In the genomic region with DNA sequence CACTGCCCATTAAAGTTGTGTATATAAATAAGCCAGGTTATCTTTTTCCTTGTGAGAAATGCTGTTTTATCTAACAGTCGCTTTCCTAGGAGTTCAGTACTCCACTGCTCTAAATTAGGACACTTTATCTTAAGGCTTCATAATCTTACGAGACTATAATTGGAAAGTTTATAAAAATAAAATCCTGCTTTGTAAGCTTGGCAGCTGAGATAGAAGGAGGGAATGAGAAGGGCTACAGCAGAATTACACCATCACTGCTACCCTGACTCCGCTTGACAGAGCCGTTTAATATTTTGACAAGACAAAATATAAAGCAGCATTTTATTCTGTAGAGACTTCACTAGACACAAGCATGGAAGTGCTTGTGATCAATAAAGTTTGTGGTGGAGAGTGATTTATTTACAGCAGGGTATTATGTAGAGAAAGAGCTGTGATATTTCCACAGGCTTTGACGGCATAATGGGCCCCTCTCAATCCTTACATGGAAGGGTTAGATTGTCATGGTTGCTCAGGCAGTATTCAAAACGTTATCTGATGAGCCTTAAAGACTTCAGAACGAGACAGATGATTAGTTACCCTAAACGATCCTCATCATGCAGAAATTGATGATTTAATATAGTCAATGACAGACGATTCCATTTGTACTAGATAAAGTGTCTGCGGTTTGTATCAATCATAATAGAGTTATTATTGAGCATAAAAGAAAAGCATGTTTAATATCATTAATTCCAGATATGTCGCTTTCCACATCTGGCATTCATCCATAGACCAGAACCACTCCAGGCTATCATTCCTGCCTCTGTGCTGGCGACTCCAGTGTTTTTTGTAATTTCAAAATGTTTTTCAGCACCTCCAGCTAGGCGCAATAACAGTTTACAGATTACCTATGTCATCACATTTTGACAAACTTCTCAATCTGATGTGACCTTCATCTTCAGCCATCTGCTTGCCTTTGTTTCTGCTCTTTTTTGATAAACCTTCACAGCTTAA, we compare ENCODE assay signal across 24 cellular contexts.
"Had no signal": no experiment of that assay in that cellular context is flagged by ENCODE, and none has a peak within 500 bp of the region (broad histone marks: within the 10 kb centered on the region; RNA-seq: fewer than 3 reads in every experiment).

No MANE protein-coding gene starts in this region.

- H3K4me3 Mint-ChIP-seq: activated CD4-positive, alpha-beta memory T cell treated with anti-CD3 and anti-CD28 coated beads, Interleukin-2, amount 10 ng/mL, durations not matched to agents 7 days and 5 days; activated CD4-positive, alpha-beta T cell treated with anti-CD3 and anti-CD28 coated beads, Interleukin-2, amount 10 ng/mL, durations not matched to agents 7 days and 5 days; activated T-cell treated with anti-CD3 and anti-CD28 coated beads, Interleukin-2, amount 50 U/mL, for 24 hours; dendritic cell treated with granulocyte-macrophage colony-stimulating factor and Interleukin-4, amounts not matched to agents 40 ng/mL and 50 ng/mL, for 4 days; endodermal cell; naive thymus-derived CD4-positive, alpha-beta T cell; T-helper 1 cell treated with Interleukin-12 subunit alpha and Interleukin-12 subunit beta and Interleukin-4 antibody, amounts not matched to agents 30 μg/mL and 1 μg/mL, for 36 hours had no signal

- H3K27me3 ChIP-seq: brain microvascular endothelial cell, neutrophil, transverse colon had no signal

- DNase-seq: activated CD4-positive, alpha-beta memory T cell treated with anti-CD3 and anti-CD28 coated beads, Interleukin-2, amount 10 ng/mL, durations not matched to agents 7 days and 5 days; activated CD4-positive, alpha-beta T cell treated with anti-CD3 and anti-CD28 coated beads for 1 hour; activated CD4-positive, alpha-beta T cell treated with anti-CD3 and anti-CD28 coated beads, Interleukin-2, amount 10 ng/mL, durations not matched to agents 7 days and 5 days; activated CD8-positive, alpha-beta memory T cell treated with anti-CD3 and anti-CD28 coated beads, Interleukin-2, amount 50 U/mL, for 48 hours; activated gamma-delta T cell; activated naive CD4-positive, alpha-beta T cell treated with anti-CD3 and anti-CD28 coated beads, Interleukin-2, amount 50 U/mL, for 16 hours; activated T-cell treated with anti-CD3 and anti-CD28 coated beads, Interleukin-2, amount 50 U/mL, for 24 hours; amniotic stem cell; brain microvascular endothelial cell; central memory CD4-positive, alpha-beta T cell; endodermal cell; foreskin keratinocyte; midbrain; naive thymus-derived CD4-positive, alpha-beta T cell; retina; stimulated activated CD4-positive, alpha-beta T cell treated with anti-CD3 and anti-CD28 coated beads, Interleukin-2, amount 100 ng/mL, for 48 hours; stimulated activated naive CD4-positive, alpha-beta T cell treated with Interleukin-2 at 50 U/mL for 16 hours; SW 1271; T1000; transverse colon had no signal

- H3K36me3 Mint-ChIP-seq: naive thymus-derived CD4-positive, alpha-beta T cell had no signal

- H3K27ac ChIP-seq: brain microvascular endothelial cell, foreskin keratinocyte, neutrophil, transverse colon had no signal

- H3K36me3 ChIP-seq: brain microvascular endothelial cell, neutrophil, transverse colon had no signal

- H3K27me3 Mint-ChIP-seq: activated CD4-positive, alpha-beta memory T cell treated with anti-CD3 and anti-CD28 coated beads, Interleukin-2, amount 10 ng/mL, durations not matched to agents 7 days and 5 days; activated CD4-positive, alpha-beta T cell treated with anti-CD3 and anti-CD28 coated beads, Interleukin-2, amount 10 ng/mL, durations not matched to agents 7 days and 5 days; activated T-cell treated with anti-CD3 and anti-CD28 coated beads, Interleukin-2, amount 50 U/mL, for 24 hours; dendritic cell treated with granulocyte-macrophage colony-stimulating factor and Interleukin-4, amounts not matched to agents 40 ng/mL and 50 ng/mL, for 4 days; naive thymus-derived CD4-positive, alpha-beta T cell had no signal

- H3K4me3 ChIP-seq: transverse colon had no signal

- H3K9me3 ChIP-seq: neutrophil, transverse colon had no signal

- ATAC-seq: esophagus mucosa; foreskin keratinocyte; naive thymus-derived CD4-positive, alpha-beta T cell had no signal

- H3K4me1 ChIP-seq: foreskin keratinocyte, transverse colon had no signal

- H3K9me3 Mint-ChIP-seq: T-helper 1 cell treated with Interleukin-12 subunit alpha and Interleukin-12 subunit beta and Interleukin-4 antibody, amounts not matched to agents 30 μg/mL and 1 μg/mL, for 36 hours had no signal

- H3K27ac Mint-ChIP-seq: activated CD4-positive, alpha-beta memory T cell treated with anti-CD3 and anti-CD28 coated beads, Interleukin-2, amount 10 ng/mL, durations not matched to agents 7 days and 5 days; activated CD4-positive, alpha-beta T cell treated with anti-CD3 and anti-CD28 coated beads, Interleukin-2, amount 10 ng/mL, durations not matched to agents 7 days and 5 days; activated T-cell treated with anti-CD3 and anti-CD28 coated beads, Interleukin-2, amount 50 U/mL, for 24 hours; dendritic cell treated with granulocyte-macrophage colony-stimulating factor and Interleukin-4, amounts not matched to agents 40 ng/mL and 50 ng/mL, for 4 days; endodermal cell; naive thymus-derived CD4-positive, alpha-beta T cell; T-helper 1 cell treated with Interleukin-12 subunit alpha and Interleukin-12 subunit beta and Interleukin-4 antibody, amounts not matched to agents 30 μg/mL and 1 μg/mL, for 36 hours had no signal

- H3K4me1 Mint-ChIP-seq: activated CD4-positive, alpha-beta memory T cell treated with anti-CD3 and anti-CD28 coated beads, Interleukin-2, amount 10 ng/mL, durations not matched to agents 7 days and 5 days; activated CD4-positive, alpha-beta T cell treated with anti-CD3 and anti-CD28 coated beads, Interleukin-2, amount 10 ng/mL, durations not matched to agents 7 days and 5 days; endodermal cell; naive thymus-derived CD4-positive, alpha-beta T cell had no signal
